10 cellular contexts compared by ENCODE assay signal in genomic region chr4:36235306-36235705, GRCh38. TPM values are rescaled to one million over a fixed set of nuclear protein-coding genes. Genes with fewer than 3 reads are reported as not detected.
A peak's percentile ranks its signal among the peaks of the same experiment; 100 is the strongest.
DNase-seq lines count a peak whose midpoint lies in the region; ATAC-seq, FAIRE-seq and TF ChIP-seq lines count a peak whose summit lies in the region.
"Had no signal": no experiment of that assay in that cellular context is flagged by ENCODE, and none has a peak within 500 bp of the region (broad histone marks: within the 10 kb centered on the region; RNA-seq: fewer than 3 reads in every experiment).

No MANE protein-coding gene starts in this region.

- H3K36me3 Mint-ChIP-seq in T-helper 17 cell (ENCODE audit: low read depth) = peaks cover 12% of the 10 kb centered on the region

- peak; percentile 62 for FAIRE-seq in H54 (lab: Jason Lieb, UNC)

- peaks cover 60% of the 10 kb centered on the region for H3K4me1 Mint-ChIP-seq in T-helper 17 cell

- TF ChIP-seq POLR2A in H54 (IDR thresholded peaks at IDR 0.05; ENCODE audit: low read depth, low read length) = no peak

- in situ Hi-C loops in ACHN (cut with HindIII; ENCODE audit: low pct_ligation_motif_present, low pct_unique_long_range_greater_than_20kb, low sequenced_read_pairs) = no loop called here

- no peaks in the 10 kb centered on the region for H3K9me3 ChIP-seq in T-helper 17 cell (ENCODE audit: control insufficient read depth, low read length, poor library complexity, severe bottlenecking)
- H3K9me3 ChIP-seq: lower lobe of right lung, SJSA1 had no signal

- DNase-seq in ACHN (peak; percentile 25), H54 (ENCODE audit: insufficient read length, low spot score) (no peak), T-helper 17 cell (no peak), iPS-NIHi7 (ENCODE audit: extremely low spot score) (peak; percentile 6), NOMO-1 treated with DMSO at 0.1 percent for 48 hours (lab: John Stamatoyannopoulos, UW; ENCODE audit: unreplicated experiment) (no peak), left lobe of liver (ENCODE audit: low spot score) (no peak)
- DNase-seq: lower lobe of right lung had no signal

- H3K27me3 Mint-ChIP-seq in T-helper 17 cell = no peaks in the 10 kb centered on the region

- H3K4me3 Mint-ChIP-seq in T-helper 17 cell = no peak overlapping the region

- peak overlapping the region; percentile 1 for H3K27ac Mint-ChIP-seq in T-helper 17 cell

- ATAC-seq in T-helper 17 cell (peak; percentile 36), GM19023 (IDR thresholded peaks at IDR 0.05; ENCODE audit: unreplicated experiment) (no peak), left lobe of liver (no peak), GM21390 (IDR thresholded peaks at IDR 0.05; ENCODE audit: unreplicated experiment) (no peak)

RNA-seq across cellular contexts. Expression of gene ARAP2, which starts 9.0 kb away (rescaled TPM):
- 100 to 1,000 TPM in 1 of 2 donors, 10 to 100 TPM in 1; 82.4 to 104 TPM for total RNA-seq in T-helper 17 cell
- total RNA-seq in left lobe of liver = 7.4 TPM

RNA-seq across cellular contexts. Expression of gene DTHD1, which starts 46.1 kb away (rescaled TPM):
- total RNA-seq in T-helper 17 cell (under 1 TPM; 0.22 to 0.52 TPM), left lobe of liver (0.05 TPM)
- total RNA-seq: SJSA1 had no signal

Comparison
In these comparisons a context has a peak if more than half of its experiments do, and no peak if none do; other contexts are left out.
1. DNase-seq: peak in ACHN (single experiment) and iPS-NIHi7 (single experiment); none in H54 (single experiment), T-helper 17 cell (0 of 3), NOMO-1 treated with DMSO at 0.1 percent for 48 hours (single experiment) and left lobe of liver (single experiment).